ENCODE assay signal across 8 cellular contexts in genomic region chr12:51047655-51048540, GRCh38. TPM values are rescaled to one million over a fixed set of nuclear protein-coding genes. Genes with fewer than 3 reads are reported as not detected.
DNase-seq lines count a peak whose midpoint lies in the region; ATAC-seq and TF ChIP-seq lines count a peak whose summit lies in the region.

Gene LETMD1 (plus strand): TSS chr12:51048327. CDS start chr12:51048357, 30 bp downstream.

- no peaks in the 10 kb centered on the region for H3K9me3 Mint-ChIP-seq in IgD-negative memory B cell

- no peaks in the 10 kb centered on the region for H3K27me3 ChIP-seq in mononuclear cell (ENCODE audit: insufficient read depth, low read length)

- peak; percentile 80 for TF ChIP-seq CTCF in epithelial cell of esophagus (IDR thresholded peaks at IDR 0.05; ENCODE audit: insufficient read depth, low read depth, low read length, missing control alignments)

- peak; percentile 95 for ATAC-seq in GM21529 (IDR thresholded peaks at IDR 0.05; ENCODE audit: unreplicated experiment)

- peak within 1 kb of the TSS; percentile 88 to 99 (median 96) for H3K4me3 Mint-ChIP-seq in IgD-negative memory B cell

- peaks cover 16% of the 10 kb centered on the region for H3K4me1 ChIP-seq in mononuclear cell (ENCODE audit: insufficient read depth, low read length)

- H3K9me3 ChIP-seq in mononuclear cell (ENCODE audit: low read depth, low read length) = no peaks in the 10 kb centered on the region

- H3K27me3 Mint-ChIP-seq in IgD-negative memory B cell = no peaks in the 10 kb centered on the region

- peaks cover 1% of the 10 kb centered on the region for H3K36me3 Mint-ChIP-seq in IgD-negative memory B cell

- DNase-seq in DMS153 treated with DMSO at 0.1 percent for 48 hours (lab: John Stamatoyannopoulos, UW; ENCODE audit: unreplicated experiment) = peak; percentile 96
- DNase-seq in OCI-M1 (lab: John Stamatoyannopoulos, UW) = peak; percentile 98
- DNase-seq in activated T-cell treated with anti-CD3 and anti-CD28 coated beads for 24 hours (ENCODE audit: low read depth) = peak; percentile 87
- DNase-seq in epithelial cell of esophagus (ENCODE audit: low read depth) = peak; percentile 100
- DNase-seq in stimulated activated CD8-positive, alpha-beta memory T cell treated with anti-CD3 and anti-CD28 coated beads, Interleukin-4, amount 100 ng/mL, for 1 hour (ENCODE audit: low read depth in 2 of 2, low spot score in 1 of 2) = peak; percentile 70 to 79

- H3K4me3 ChIP-seq in epithelial cell of esophagus (ENCODE audit: low read length) (peak within 1 kb of the TSS; percentile 91), mononuclear cell (ENCODE audit: low read length) (peak within 1 kb of the TSS; percentile 69)

- H3K4me1 Mint-ChIP-seq in IgD-negative memory B cell = peaks cover 21 to 29% (median 24%) of the 10 kb centered on the region in 3 donors

- peak within 1 kb of the TSS; percentile 86 to 97 (median 97) for H3K27ac Mint-ChIP-seq in IgD-negative memory B cell

RNA-seq across cellular contexts. Expression of gene LETMD1, which starts in this region (rescaled TPM):
- polyA plus RNA-seq in IgD-negative memory B cell = 25.7 TPM
- 63.4 TPM for total RNA-seq in mononuclear cell

Comparison
In these comparisons a context has a peak if more than half of its experiments do, and no peak if none do; other contexts are left out.
1. Peak in every context shown above with its lines: DNase-seq, ATAC-seq and H3K4me3 ChIP-seq.